ENCODE assay signal across 22 cellular contexts in genomic region chr14:81205639-81206038, GRCh38. TPM values are rescaled to one million over a fixed set of nuclear protein-coding genes. Genes with fewer than 3 reads are reported as not detected.
A peak's percentile ranks its signal among the peaks of the same experiment; 100 is the strongest.
DNase-seq lines count a peak whose midpoint lies in the region; ATAC-seq and TF ChIP-seq lines count a peak whose summit lies in the region.
"Had no signal": no experiment of that assay in that cellular context is flagged by ENCODE, and none has a peak within 500 bp of the region (broad histone marks: within the 10 kb centered on the region; RNA-seq: fewer than 3 reads in every experiment).

No MANE protein-coding gene starts in this region.

- peaks cover 37 to 42% of the 10 kb centered on the region in 2 donors for H3K4me1 Mint-ChIP-seq in natural killer cell
- peaks cover 27 to 31% of the 10 kb centered on the region in 2 donors for H3K4me1 Mint-ChIP-seq in natural killer cell treated with Interleukin-12 subunit alpha and Interleukin-12 subunit beta and Interleukin-15 and Interleukin-18, amount 100 ng/mL, for 72 hours (ENCODE audit: low read depth in 2 of 2)
- peaks cover 34% of the 10 kb centered on the region for H3K4me1 Mint-ChIP-seq in activated T-helper 17 cell treated with anti-CD3 and anti-CD28 coated beads, Interleukin-2, amount 50 U/mL, for 72 hours

- intact Hi-C loops in natural killer cell (cut with micrococcal nuclease), result no loop called here

- H3K36me3 Mint-ChIP-seq in natural killer cell, result no peaks in the 10 kb centered on the region
- peaks cover 8% of the 10 kb centered on the region for H3K36me3 Mint-ChIP-seq in natural killer cell treated with Interleukin-12 subunit alpha and Interleukin-12 subunit beta and Interleukin-15 and Interleukin-18, amount 100 ng/mL, for 72 hours
- peaks cover 93% of the 10 kb centered on the region for H3K36me3 Mint-ChIP-seq in activated T-helper 17 cell treated with anti-CD3 and anti-CD28 coated beads, Interleukin-2, amount 50 U/mL, for 72 hours (ENCODE audit: low read depth)

- ATAC-seq in natural killer cell (no peak), HG03039 (IDR thresholded peaks at IDR 0.05; ENCODE audit: unreplicated experiment) (no peak), GM21576 (IDR thresholded peaks at IDR 0.05; ENCODE audit: unreplicated experiment) (no peak), HG02763 (IDR thresholded peaks at IDR 0.05; ENCODE audit: unreplicated experiment) (no peak)
- no peak for ATAC-seq in natural killer cell treated with Interleukin-12 subunit alpha and Interleukin-12 subunit beta and Interleukin-15 and Interleukin-18, amount 100 ng/mL, for 72 hours
- no peak for ATAC-seq in activated T-helper 17 cell treated with anti-CD3 and anti-CD28 coated beads, Interleukin-2, amount 50 U/mL, for 72 hours (replicated peaks)
- ATAC-seq: Panc1 had no signal

- DNase-seq in natural killer cell (no peak), middle frontal gyrus (ENCODE audit: extremely low spot score, low spot score) (peak; percentile 22), NCI-H2196 treated with DMSO at 0.1 percent for 48 hours (lab: John Stamatoyannopoulos, UW; ENCODE audit: unreplicated experiment) (no peak)
- no peak for DNase-seq in natural killer cell treated with Interleukin-12 subunit alpha and Interleukin-12 subunit beta and Interleukin-15 and Interleukin-18, amount 100 ng/mL, for 72 hours (ENCODE audit: low spot score)
- DNase-seq: activated CD4-positive, alpha-beta T cell treated with anti-CD3 and anti-CD28 coated beads, Interleukin-2, amount 50 U/mL, for 4 hours; activated CD4-positive, CD25-positive, alpha-beta regulatory T cell; Calu3; esophagus squamous epithelium; foreskin melanocyte; Kasumi-1; left cardiac atrium; NCI-H1048; NCI-H1694 treated with DMSO at 0.1 percent for 48 hours; NCI-H510A treated with DMSO at 0.1 percent for 48 hours; SIG-M5; stimulated activated CD4-positive, alpha-beta T cell treated with anti-CD3 and anti-CD28 coated beads, Interleukin-2, amount 100 ng/mL, for 24 hours had no signal

- H3K27ac Mint-ChIP-seq in natural killer cell, result peak overlapping the region; percentile 66 to 70
- peak overlapping the region in 1 of 2 donors; percentile 71 for H3K27ac Mint-ChIP-seq in natural killer cell treated with Interleukin-12 subunit alpha and Interleukin-12 subunit beta and Interleukin-15 and Interleukin-18, amount 100 ng/mL, for 72 hours
- H3K27ac Mint-ChIP-seq in activated T-helper 17 cell treated with anti-CD3 and anti-CD28 coated beads, Interleukin-2, amount 50 U/mL, for 72 hours, result peak overlapping the region; percentile 76

- no peak for TF ChIP-seq CTCF in natural killer cell (IDR thresholded peaks at IDR 0.05)

- H3K9me3 Mint-ChIP-seq in natural killer cell, result no peaks in the 10 kb centered on the region
- no peaks in the 10 kb centered on the region for H3K9me3 Mint-ChIP-seq in natural killer cell treated with Interleukin-12 subunit alpha and Interleukin-12 subunit beta and Interleukin-15 and Interleukin-18, amount 100 ng/mL, for 72 hours
- no peaks in the 10 kb centered on the region for H3K9me3 Mint-ChIP-seq in activated T-helper 17 cell treated with anti-CD3 and anti-CD28 coated beads, Interleukin-2, amount 50 U/mL, for 72 hours
- H3K9me3 Mint-ChIP-seq: activated naive CD4-positive, alpha-beta T cell treated with anti-CD3 and anti-CD28 coated beads, Interleukin-2, amount 50 U/mL, for 72 hours had no signal

- no peak overlapping the region for H3K4me3 Mint-ChIP-seq in natural killer cell
- H3K4me3 Mint-ChIP-seq in natural killer cell treated with Interleukin-12 subunit alpha and Interleukin-12 subunit beta and Interleukin-15 and Interleukin-18, amount 100 ng/mL, for 72 hours, result no peak overlapping the region
- no peak overlapping the region for H3K4me3 Mint-ChIP-seq in activated T-helper 17 cell treated with anti-CD3 and anti-CD28 coated beads, Interleukin-2, amount 50 U/mL, for 72 hours

- no peaks in the 10 kb centered on the region for H3K27me3 Mint-ChIP-seq in natural killer cell (ENCODE audit: low read depth in 2 of 2)
- no peaks in the 10 kb centered on the region for H3K27me3 Mint-ChIP-seq in natural killer cell treated with Interleukin-12 subunit alpha and Interleukin-12 subunit beta and Interleukin-15 and Interleukin-18, amount 100 ng/mL, for 72 hours
- no peaks in the 10 kb centered on the region for H3K27me3 Mint-ChIP-seq in activated T-helper 17 cell treated with anti-CD3 and anti-CD28 coated beads, Interleukin-2, amount 50 U/mL, for 72 hours

RNA-seq across cellular contexts. Expression of gene GTF2A1, which starts 15.1 kb away (rescaled TPM):
- 10 to 100 TPM; 24.5 to 32.7 (median 28.6) TPM for total RNA-seq in natural killer cell
- 10 to 100 TPM; 17.2 to 31.5 TPM for total RNA-seq in natural killer cell treated with Interleukin-12 subunit alpha and Interleukin-12 subunit beta and Interleukin-15 and Interleukin-18, amount 100 ng/mL, for 72 hours
- total RNA-seq in activated T-helper 17 cell treated with anti-CD3 and anti-CD28 coated beads, Interleukin-2, amount 50 U/mL, for 72 hours, result 10 to 100 TPM; 33.9 to 38.0 TPM
